ENCODE assay signal across 13 cellular contexts in genomic region chr16:11089504-11090124, GRCh38.
A peak's percentile ranks its signal among the peaks of the same experiment; 100 is the strongest.
DNase-seq lines count a peak whose midpoint lies in the region; ATAC-seq and TF ChIP-seq lines count a peak whose summit lies in the region.
"Had no signal": no experiment of that assay in that cellular context is flagged by ENCODE, and none has a peak within 500 bp of the region (broad histone marks: within the 10 kb centered on the region; RNA-seq: fewer than 3 reads in every experiment).

No MANE protein-coding gene starts in this region.

- H3K36me3 Mint-ChIP-seq in activated CD8-positive, alpha-beta memory T cell treated with anti-CD3 and anti-CD28 coated beads, Interleukin-2, amount 10 ng/mL, durations not matched to agents 7 days and 5 days, result peaks cover 15% of the 10 kb centered on the region

- H3K36me3 ChIP-seq in SK-N-SH (replicated peaks in 1 of 2; ENCODE audit: control insufficient read depth in 1 of 2, insufficient read depth in 2 of 2, low read length in 1 of 2), result no peaks in the 10 kb centered on the region
- no peaks in the 10 kb centered on the region for H3K36me3 ChIP-seq in rectal smooth muscle tissue (ENCODE audit: control insufficient read depth, insufficient read depth, low read length)

- no peaks in the 10 kb centered on the region for H3K27me3 Mint-ChIP-seq in activated CD8-positive, alpha-beta memory T cell treated with anti-CD3 and anti-CD28 coated beads, Interleukin-2, amount 10 ng/mL, durations not matched to agents 7 days and 5 days
- H3K27me3 Mint-ChIP-seq: brain had no signal

- H3K4me2 ChIP-seq in SK-N-SH, result no peak overlapping the region

- CTCF ChIA-PET in SK-N-SH (lab: Yijun Ruan, JAX), result interaction anchor here (0.8 to 1.2 kb wide), 2 partner anchors 129 to 167 kb away, joined by 3 read pairs; no protein-coding TSS in a partner anchor
- CTCF ChIA-PET in activated CD8-positive, alpha-beta memory T cell treated with anti-CD3 and anti-CD28 coated beads, Interleukin-2, amount 10 ng/mL, durations not matched to agents 7 days and 5 days (lab: Charles Lee), result interaction anchor here (1.2 to 2.3 kb wide), 2 partner anchors 38 to 126 kb away, joined by 3 to 5 read pairs; no protein-coding TSS in a partner anchor

- DNase-seq in SK-N-SH (no peak), RPMI7951 (ENCODE audit: low read depth) (peak; percentile 77), fibroblast of the aortic adventitia (ENCODE audit: low read depth) (peak; percentile 67), ecto neural progenitor cell (ENCODE audit: low spot score) (no peak)
- no peak for DNase-seq in activated CD8-positive, alpha-beta memory T cell treated with anti-CD3 and anti-CD28 coated beads, Interleukin-2, amount 10 ng/mL, durations not matched to agents 7 days and 5 days
- DNase-seq: 8988T; NCI-H1436 treated with DMSO at 0.1 percent for 48 hours; occipital lobe; stimulated activated naive CD8-positive, alpha-beta T cell treated with anti-CD3 and anti-CD28 coated beads, Interleukin-15, Interleukin-2, amounts not matched to agents 100 U/mL and 50 U/mL, for 24 hours had no signal

- peaks cover 13 to 34% of the 10 kb centered on the region in 2 experiments for H3K4me1 ChIP-seq in SK-N-SH (ENCODE audit: control insufficient read depth in 1 of 2, insufficient read depth in 2 of 2, low read depth in 1 of 2, low read length in 1 of 2)
- peaks cover 49% of the 10 kb centered on the region for H3K4me1 ChIP-seq in rectal smooth muscle tissue (ENCODE audit: control insufficient read depth, insufficient read depth, low read length)

- H3K4me1 Mint-ChIP-seq in activated CD8-positive, alpha-beta memory T cell treated with anti-CD3 and anti-CD28 coated beads, Interleukin-2, amount 10 ng/mL, durations not matched to agents 7 days and 5 days, result peaks cover 72% of the 10 kb centered on the region

- no peak overlapping the region for H2AFZ ChIP-seq in SK-N-SH (ENCODE audit: low read depth)

- no peak for ATAC-seq in SK-N-SH treated with all-trans-retinoic acid at 6 μM for 48 hours
- ATAC-seq in activated CD8-positive, alpha-beta memory T cell treated with anti-CD3 and anti-CD28 coated beads, Interleukin-2, amount 10 ng/mL, durations not matched to agents 7 days and 5 days, result no peak
- ATAC-seq in GM21360 (IDR thresholded peaks at IDR 0.05; ENCODE audit: unreplicated experiment), result no peak
- ATAC-seq: stimulated activated naive CD8-positive, alpha-beta T cell treated with anti-CD3 and anti-CD28 coated beads, Interleukin-15, Interleukin-2, amounts not matched to agents 100 U/mL and 50 U/mL, for 24 hours had no signal

- H3K27ac ChIP-seq in SK-N-SH (ENCODE audit: low read depth in 2 of 2, low read length in 1 of 2), result no peak overlapping the region
- H3K27ac ChIP-seq in rectal smooth muscle tissue (ENCODE audit: low read depth, low read length), result peak overlapping the region; percentile 48

- no peaks in the 10 kb centered on the region for H3K9me3 Mint-ChIP-seq in activated CD8-positive, alpha-beta memory T cell treated with anti-CD3 and anti-CD28 coated beads, Interleukin-2, amount 10 ng/mL, durations not matched to agents 7 days and 5 days (ENCODE audit: low read depth)
- H3K9me3 Mint-ChIP-seq: brain had no signal

- H3K79me2 ChIP-seq in SK-N-SH (ENCODE audit: insufficient read depth), result no peaks in the 10 kb centered on the region

- no peak overlapping the region for H3K4me3 ChIP-seq in SK-N-SH (ENCODE audit: low read depth in 2 of 2, low read length in 1 of 2)
- H3K4me3 ChIP-seq in fibroblast of the aortic adventitia (ENCODE audit: low read depth, low read length), result no peak overlapping the region
- no peak overlapping the region for H3K4me3 ChIP-seq in rectal smooth muscle tissue (ENCODE audit: low read length)

- H3K9me3 ChIP-seq in SK-N-SH, result no peaks in the 10 kb centered on the region

- H3K27me3 ChIP-seq in SK-N-SH (ENCODE audit: insufficient read depth) (no peaks in the 10 kb centered on the region), rectal smooth muscle tissue (ENCODE audit: control insufficient read depth, insufficient read depth, low read length) (no peaks in the 10 kb centered on the region)

- no peaks in the 10 kb centered on the region for H4K20me1 ChIP-seq in SK-N-SH (ENCODE audit: insufficient read depth)

- H3K4me3 Mint-ChIP-seq in activated CD8-positive, alpha-beta memory T cell treated with anti-CD3 and anti-CD28 coated beads, Interleukin-2, amount 10 ng/mL, durations not matched to agents 7 days and 5 days, result no peak overlapping the region
- H3K4me3 Mint-ChIP-seq: brain had no signal

- H3K9ac ChIP-seq in SK-N-SH (no peak overlapping the region), rectal smooth muscle tissue (ENCODE audit: low read length) (no peak overlapping the region)

- no peak for TF ChIP-seq CTCF in SK-N-SH (IDR thresholded peaks at IDR 0.05)
- TF ChIP-seq CTCF in fibroblast of the aortic adventitia (IDR thresholded peaks at IDR 0.05; ENCODE audit: insufficient read depth, low read length), result no peak

- WGBS in SK-N-SH (ENCODE audit: low lambda C conversion rate), result 87% methylated on average over 11 of the region's 12 CpGs

- H3K9me2 ChIP-seq in SK-N-SH, result no peaks in the 10 kb centered on the region

- no peak for TF ChIP-seq RAD21 in SK-N-SH (IDR thresholded peaks at IDR 0.05; ENCODE audit: low read length)

- H3K27ac Mint-ChIP-seq in activated CD8-positive, alpha-beta memory T cell treated with anti-CD3 and anti-CD28 coated beads, Interleukin-2, amount 10 ng/mL, durations not matched to agents 7 days and 5 days, result no peak overlapping the region

- peak in 1 of 2 experiments; percentile 31; a peak in 1 of 4 replicates for TF ChIP-seq EP300 in SK-N-SH (IDR thresholded peaks at IDR 0.05; ENCODE audit: borderline replicate concordance in 1 of 2, low read depth in 1 of 2, low read length in 1 of 2)

- no peaks in the 10 kb centered on the region for H3F3A ChIP-seq in SK-N-SH (replicated peaks; ENCODE audit: insufficient read depth)

- POLR2A ChIA-PET in SK-N-SH (lab: Yijun Ruan, JAX), result no interaction called here

TF ChIP-seq in SK-N-SH, 30 proteins besides CTCF, POLR2A, EP300 and RAD21 (continues in another document):
- TF ChIP-seq, protein P1, sequence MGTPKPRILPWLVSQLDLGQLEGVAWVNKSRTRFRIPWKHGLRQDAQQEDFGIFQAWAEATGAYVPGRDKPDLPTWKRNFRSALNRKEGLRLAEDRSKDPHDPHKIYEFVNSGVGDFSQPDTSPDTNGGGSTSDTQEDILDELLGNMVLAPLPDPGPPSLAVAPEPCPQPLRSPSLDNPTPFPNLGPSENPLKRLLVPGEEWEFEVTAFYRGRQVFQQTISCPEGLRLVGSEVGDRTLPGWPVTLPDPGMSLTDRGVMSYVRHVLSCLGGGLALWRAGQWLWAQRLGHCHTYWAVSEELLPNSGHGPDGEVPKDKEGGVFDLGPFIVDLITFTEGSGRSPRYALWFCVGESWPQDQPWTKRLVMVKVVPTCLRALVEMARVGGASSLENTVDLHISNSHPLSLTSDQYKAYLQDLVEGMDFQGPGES (IDR thresholded peaks at IDR 0.05; ENCODE audit: low read depth, low read length), result no peak
- TF ChIP-seq, protein P2, sequence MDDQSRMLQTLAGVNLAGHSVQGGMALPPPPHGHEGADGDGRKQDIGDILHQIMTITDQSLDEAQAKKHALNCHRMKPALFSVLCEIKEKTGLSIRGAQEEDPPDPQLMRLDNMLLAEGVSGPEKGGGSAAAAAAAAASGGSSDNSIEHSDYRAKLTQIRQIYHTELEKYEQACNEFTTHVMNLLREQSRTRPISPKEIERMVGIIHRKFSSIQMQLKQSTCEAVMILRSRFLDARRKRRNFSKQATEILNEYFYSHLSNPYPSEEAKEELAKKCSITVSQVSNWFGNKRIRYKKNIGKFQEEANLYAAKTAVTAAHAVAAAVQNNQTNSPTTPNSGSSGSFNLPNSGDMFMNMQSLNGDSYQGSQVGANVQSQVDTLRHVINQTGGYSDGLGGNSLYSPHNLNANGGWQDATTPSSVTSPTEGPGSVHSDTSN (IDR thresholded peaks at IDR 0.05), result peak; percentile 28; the same call in 1 of the 2 replicates
- TF ChIP-seq YY1 (IDR thresholded peaks at IDR 0.05; ENCODE audit: low read depth), result no peak
- TF ChIP-seq JUND (IDR thresholded peaks at IDR 0.05), result no peak
- TF ChIP-seq GATA2 (CRISPR knock-in tag; IDR thresholded peaks at IDR 0.05), result no peak
- no peak for TF ChIP-seq RFX5 (IDR thresholded peaks at IDR 0.05; ENCODE audit: low read length)

TF ChIP-seq in SK-N-SH treated with all-trans-retinoic acid at 6 μM for 48 hours, 23 proteins besides CTCF, POLR2A, EP300 and RAD21 (continues in another document):
- TF ChIP-seq ZFP3 (CRISPR knock-in tag; IDR thresholded peaks at IDR 0.05) (no peak), ISL1 (CRISPR knock-in tag; IDR thresholded peaks at IDR 0.05) (no peak), POU6F1 (CRISPR knock-in tag; IDR thresholded peaks at IDR 0.05; ENCODE audit: borderline replicate concordance, low read depth) (no peak), ZC3H10 (CRISPR knock-in tag; IDR thresholded peaks at IDR 0.05) (no peak), ZNF70 (CRISPR knock-in tag; IDR thresholded peaks at IDR 0.05) (no peak), TCF4 (CRISPR knock-in tag; IDR thresholded peaks at IDR 0.05; ENCODE audit: borderline replicate concordance) (no peak), SNAI2 (CRISPR knock-in tag; IDR thresholded peaks at IDR 0.05) (no peak), ZNF565 (CRISPR knock-in tag; conservative IDR thresholded peaks at IDR 0.05; ENCODE audit: low read depth) (no peak)
- TF ChIP-seq, protein P3, sequence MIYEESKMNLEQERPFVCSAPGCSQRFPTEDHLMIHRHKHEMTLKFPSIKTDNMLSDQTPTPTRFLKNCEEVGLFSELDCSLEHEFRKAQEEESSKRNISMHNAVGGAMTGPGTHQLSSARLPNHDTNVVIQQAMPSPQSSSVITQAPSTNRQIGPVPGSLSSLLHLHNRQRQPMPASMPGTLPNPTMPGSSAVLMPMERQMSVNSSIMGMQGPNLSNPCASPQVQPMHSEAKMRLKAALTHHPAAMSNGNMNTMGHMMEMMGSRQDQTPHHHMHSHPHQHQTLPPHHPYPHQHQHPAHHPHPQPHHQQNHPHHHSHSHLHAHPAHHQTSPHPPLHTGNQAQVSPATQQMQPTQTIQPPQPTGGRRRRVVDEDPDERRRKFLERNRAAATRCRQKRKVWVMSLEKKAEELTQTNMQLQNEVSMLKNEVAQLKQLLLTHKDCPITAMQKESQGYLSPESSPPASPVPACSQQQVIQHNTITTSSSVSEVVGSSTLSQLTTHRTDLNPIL (CRISPR knock-in tag; IDR thresholded peaks at IDR 0.05; ENCODE audit: low read depth), result no peak

Comparison
In these comparisons a context has a peak if more than half of its experiments do, and no peak if none do; other contexts are left out.
1. DNase-seq: peak in RPMI7951 (single experiment) and fibroblast of the aortic adventitia (single experiment); none in SK-N-SH (single experiment), ecto neural progenitor cell (single experiment) and activated CD8-positive, alpha-beta memory T cell treated with anti-CD3 and anti-CD28 coated beads, Interleukin-2, amount 10 ng/mL, durations not matched to agents 7 days and 5 days (single experiment).